10 cellular contexts compared by ENCODE assay signal in genomic region chr7:47520408-47520807, GRCh38.
DNase-seq lines count a peak whose midpoint lies in the region; ATAC-seq and TF ChIP-seq lines count a peak whose summit lies in the region.
"Had no signal": no experiment of that assay in that cellular context is flagged by ENCODE, and none has a peak within 500 bp of the region (broad histone marks: within the 10 kb centered on the region; RNA-seq: fewer than 3 reads in every experiment).

No MANE protein-coding gene starts in this region.

- BruUV-seq in Caco-2 (replicated peaks; lab: Mats Ljungman, UMichigan): no TSS peak

- H3K4me3 ChIP-seq in Caco-2 (ENCODE audit: low read depth, low read length): no peak overlapping the region
- H3K4me3 ChIP-seq in iPS-20b (ENCODE audit: low read length): no peak overlapping the region
- H3K4me3 ChIP-seq in skeletal muscle cell (ENCODE audit: low read depth, low read length): no peak overlapping the region

- H3K27ac ChIP-seq in iPS-20b (ENCODE audit: low read length): no peak overlapping the region

- CTCF ChIA-PET in Caco-2 (lab: Charles Lee): no interaction called here

- H3K4me1 Mint-ChIP-seq in Caco-2 (ENCODE audit: low read depth, unreplicated experiment): peaks cover 26% of the 10 kb centered on the region
- H3K4me1 Mint-ChIP-seq: stimulated activated naive CD8-positive, alpha-beta T cell treated with anti-CD3 and anti-CD28 coated beads, Interleukin-15, amount 100 ng/mL, for 72 hours had no signal

- intact Hi-C loops in Caco-2 (cut with micrococcal nuclease; ENCODE audit: unreplicated experiment): no loop called here

- ATAC-seq in GM19035 (IDR thresholded peaks at IDR 0.05; ENCODE audit: unreplicated experiment) (no peak), GM19467 (IDR thresholded peaks at IDR 0.05; ENCODE audit: unreplicated experiment) (no peak), GM18520 (IDR thresholded peaks at IDR 0.05; ENCODE audit: unreplicated experiment) (no peak)
- ATAC-seq: stimulated activated naive CD8-positive, alpha-beta T cell treated with anti-CD3 and anti-CD28 coated beads, Interleukin-15, amount 100 ng/mL, for 72 hours had no signal

- no peak overlapping the region for H3K4me3 Mint-ChIP-seq in Caco-2 (ENCODE audit: unreplicated experiment)
- H3K4me3 Mint-ChIP-seq: stimulated activated naive CD8-positive, alpha-beta T cell treated with anti-CD3 and anti-CD28 coated beads, Interleukin-15, amount 100 ng/mL, for 72 hours had no signal

- TF ChIP-seq CTCF in Caco-2 (IDR thresholded peaks at IDR 0.05; ENCODE audit: insufficient read depth in 1 of 2, low read depth in 1 of 2, low read length in 1 of 2, severe bottlenecking in 1 of 2, unreplicated experiment in 1 of 2): no peak

- 0 out of 2 replicates have a peak overlapping the region, but pooled peaks have one; percentile 20 for H3K9ac ChIP-seq in iPS-20b (ENCODE audit: low read depth, low read length)

- no peaks in the 10 kb centered on the region for H3K27me3 Mint-ChIP-seq in Caco-2 (ENCODE audit: insufficient read depth, unreplicated experiment)
- H3K27me3 Mint-ChIP-seq: stimulated activated naive CD8-positive, alpha-beta T cell treated with anti-CD3 and anti-CD28 coated beads, Interleukin-15, amount 100 ng/mL, for 72 hours had no signal

- in situ Hi-C loops in ACHN (cut with HindIII; ENCODE audit: low pct_ligation_motif_present, low pct_unique_long_range_greater_than_20kb, low sequenced_read_pairs): no loop called here

- no peaks in the 10 kb centered on the region for H3K9me3 Mint-ChIP-seq in Caco-2 (ENCODE audit: unreplicated experiment)
- H3K9me3 Mint-ChIP-seq: stimulated activated naive CD8-positive, alpha-beta T cell treated with anti-CD3 and anti-CD28 coated beads, Interleukin-15, amount 100 ng/mL, for 72 hours had no signal

- H3K27ac Mint-ChIP-seq in Caco-2 (ENCODE audit: unreplicated experiment): peak overlapping the region; percentile 65
- H3K27ac Mint-ChIP-seq: stimulated activated naive CD8-positive, alpha-beta T cell treated with anti-CD3 and anti-CD28 coated beads, Interleukin-15, amount 100 ng/mL, for 72 hours had no signal

- H3K4me1 ChIP-seq in Caco-2 (peaks cover 22% of the 10 kb centered on the region), iPS-20b (ENCODE audit: insufficient read depth, low read length) (peaks cover 7% of the 10 kb centered on the region; the same call in 1 of the 2 replicates)

- H3K27me3 ChIP-seq in Caco-2 (replicated peaks; ENCODE audit: control insufficient read depth, insufficient read depth, low read length) (no peaks in the 10 kb centered on the region; the same call in 1 of the 2 replicates), iPS-20b (ENCODE audit: insufficient read depth, low read length) (no peaks in the 10 kb centered on the region)

- no peaks in the 10 kb centered on the region for H3K9me3 ChIP-seq in Caco-2
- H3K9me3 ChIP-seq in iPS-20b (ENCODE audit: insufficient read depth, low read depth, low read length): no peaks in the 10 kb centered on the region

- H3K36me3 ChIP-seq in Caco-2 (ENCODE audit: control insufficient read depth, insufficient read depth, low read length) (peaks cover 10% of the 10 kb centered on the region), iPS-20b (ENCODE audit: insufficient read depth, low read depth, low read length) (peaks cover 6% of the 10 kb centered on the region)

- DNase-seq in Caco-2 (no peak), astrocyte of the hippocampus (ENCODE audit: low read depth, low spot score) (peak; percentile 80), skeletal muscle cell (ENCODE audit: low read depth) (peak; percentile 82), ACHN (no peak)
- DNase-seq: dermis blood vessel endothelial cell; stimulated activated naive CD8-positive, alpha-beta T cell treated with anti-CD3 and anti-CD28 coated beads, Interleukin-15, amount 100 ng/mL, for 72 hours had no signal

- POLR2A ChIA-PET in Caco-2 (lab: Charles Lee): no interaction called here

- no peaks in the 10 kb centered on the region for H3K36me3 Mint-ChIP-seq in Caco-2 (ENCODE audit: insufficient read depth, unreplicated experiment)

Comparison
In these comparisons a context has a peak if more than half of its experiments do, and no peak if none do; other contexts are left out.
1. DNase-seq: peak in astrocyte of the hippocampus (single experiment) and skeletal muscle cell (single experiment); none in Caco-2 (0 of 2) and ACHN (single experiment).